Comparison of ENCODE assay signal across 8 cellular contexts in the genomic region with DNA sequence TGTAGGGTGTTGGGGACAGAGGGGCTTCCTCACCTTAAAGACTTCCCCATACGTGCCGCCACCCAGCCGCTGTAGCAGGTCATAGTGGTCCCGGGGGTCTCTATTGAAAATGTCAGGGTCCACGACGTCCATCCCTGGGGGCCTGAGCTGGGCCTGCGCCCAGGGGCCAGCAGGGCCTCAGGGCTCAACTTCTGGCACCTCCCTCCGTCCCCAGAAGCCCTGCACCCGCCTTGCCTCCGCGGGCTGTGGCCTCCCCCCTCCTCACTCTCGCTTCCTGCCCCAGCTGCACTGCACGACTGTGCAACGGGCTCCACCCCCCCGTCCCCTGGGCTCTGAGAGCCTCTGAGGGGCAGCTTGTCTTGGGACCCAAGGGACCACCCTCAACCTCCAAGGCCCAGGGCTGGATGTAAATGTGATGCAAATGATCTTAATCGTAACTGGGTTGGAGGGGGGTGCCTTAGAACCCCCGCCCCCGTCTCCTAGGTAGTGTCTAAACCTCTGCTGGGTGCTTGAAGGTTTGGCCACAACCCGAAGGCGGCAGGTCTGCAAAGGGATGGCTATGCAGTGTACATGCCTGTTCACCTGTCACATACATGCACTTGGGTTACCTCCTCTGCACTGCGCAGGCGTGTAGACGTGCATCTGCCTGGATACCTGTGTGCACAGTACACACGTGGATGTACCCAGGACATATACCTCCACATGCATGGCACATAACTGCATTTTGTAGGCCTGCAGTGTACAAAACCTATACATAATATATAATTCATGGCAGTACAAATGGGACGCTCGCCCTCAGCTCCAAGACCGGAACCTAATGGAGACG. TPM values are rescaled to one million over a fixed set of nuclear protein-coding genes. Genes with fewer than 3 reads are reported as not detected.
DNase-seq lines count a peak whose midpoint lies in the region; ATAC-seq and TF ChIP-seq lines count a peak whose summit lies in the region.

A gene (minus strand): TSS at position 190 of the 826 bp plus-strand sequence. CDS start 58 bp downstream, at position 132.

- H3K27me3 ChIP-seq in CD4-positive, CD25-positive, alpha-beta regulatory T cell (ENCODE audit: control insufficient read depth, insufficient read depth, low read length), result no peaks in the 10 kb centered on the region
- H3K27me3 ChIP-seq in HUES48 (ENCODE audit: control insufficient read depth, insufficient read depth, low read length) (no peaks in the 10 kb centered on the region), brain microvascular endothelial cell (replicated peaks) (no peaks in the 10 kb centered on the region)

- ATAC-seq in CD4-positive, CD25-positive, alpha-beta regulatory T cell (ENCODE audit: low read depth in 2 of 2), result peak; percentile 74 to 78
- ATAC-seq in GM19467 (IDR thresholded peaks at IDR 0.05; ENCODE audit: unreplicated experiment) (peak; percentile 68), left lobe of liver (peak; percentile 35)

- peaks cover 58% of the 10 kb centered on the region for H3K4me1 ChIP-seq in CD4-positive, CD25-positive, alpha-beta regulatory T cell (ENCODE audit: control insufficient read depth, insufficient read depth, low read length, poor library complexity, severe bottlenecking)
- H3K4me1 ChIP-seq in HUES48 (ENCODE audit: control insufficient read depth, insufficient read depth, low read length), result peaks cover 11% of the 10 kb centered on the region; the same call in 1 of the 2 replicates

- H3K27ac Mint-ChIP-seq in CD4-positive, CD25-positive, alpha-beta regulatory T cell, result peak within 1 kb of the TSS; percentile 95 to 100 (median 99)

- peak within 1 kb of the TSS; percentile 95 to 100 (median 98) for H3K4me3 Mint-ChIP-seq in CD4-positive, CD25-positive, alpha-beta regulatory T cell

- in situ Hi-C loops in brain microvascular endothelial cell (cut with HindIII; ENCODE audit: low pct_ligation_motif_present, low sequenced_read_pairs), result no loop called here

- peaks cover 5 to 79% (median 28%) of the 10 kb centered on the region in 4 donors for H3K4me1 Mint-ChIP-seq in CD4-positive, CD25-positive, alpha-beta regulatory T cell

- peak; percentile 56 to 85 (median 65) for DNase-seq in CD4-positive, CD25-positive, alpha-beta regulatory T cell
- DNase-seq in T-helper 22 cell (ENCODE audit: low read depth) (peak; percentile 49), brain microvascular endothelial cell (no peak), left lobe of liver (ENCODE audit: low spot score) (peak; percentile 53), NCI-H446 (lab: John Stamatoyannopoulos, UW) (no peak)
- peak; percentile 40 to 81 (median 55) for DNase-seq in stimulated activated CD4-positive, alpha-beta T cell treated with anti-CD3 and anti-CD28 coated beads, TNF-alpha, amount 100 ng/mL, for 24 hours (ENCODE audit: low read depth in 3 of 3)

- peak within 1 kb of the TSS; percentile 92 for H3K27ac ChIP-seq in CD4-positive, CD25-positive, alpha-beta regulatory T cell (ENCODE audit: insufficient read depth, low read length, poor library complexity, severe bottlenecking)
- peak within 1 kb of the TSS; percentile 91 for H3K27ac ChIP-seq in HUES48 (ENCODE audit: low read depth, low read length)
- H3K27ac ChIP-seq in brain microvascular endothelial cell, result peak within 1 kb of the TSS; percentile 38

- H3K36me3 ChIP-seq in CD4-positive, CD25-positive, alpha-beta regulatory T cell (ENCODE audit: control insufficient read depth, insufficient read depth, low read length), result peaks cover 35% of the 10 kb centered on the region
- H3K36me3 ChIP-seq in HUES48 (ENCODE audit: control insufficient read depth, insufficient read depth, low read length) (peaks cover 28% of the 10 kb centered on the region), brain microvascular endothelial cell (replicated peaks) (peaks cover 16% of the 10 kb centered on the region)

- peak within 1 kb of the TSS; percentile 71 for H3K9ac ChIP-seq in HUES48 (ENCODE audit: low read depth, low read length)

- H3K9me3 ChIP-seq in CD4-positive, CD25-positive, alpha-beta regulatory T cell (ENCODE audit: control insufficient read depth in 2 of 2, low read length in 2 of 2), result no peaks in the 10 kb centered on the region
- no peaks in the 10 kb centered on the region for H3K9me3 ChIP-seq in HUES48 (ENCODE audit: control insufficient read depth, insufficient read depth, low read length)

- H3K36me3 Mint-ChIP-seq in CD4-positive, CD25-positive, alpha-beta regulatory T cell, result peaks cover 29% of the 10 kb centered on the region

- H3K27me3 Mint-ChIP-seq in CD4-positive, CD25-positive, alpha-beta regulatory T cell, result no peaks in the 10 kb centered on the region

- no peaks in the 10 kb centered on the region for H3K9me3 Mint-ChIP-seq in CD4-positive, CD25-positive, alpha-beta regulatory T cell

- no peak for TF ChIP-seq CTCF in brain microvascular endothelial cell (IDR thresholded peaks at IDR 0.05; ENCODE audit: low read depth, low read length, missing control alignments)

- peak within 1 kb of the TSS; percentile 92 for H3K4me3 ChIP-seq in CD4-positive, CD25-positive, alpha-beta regulatory T cell (ENCODE audit: low read depth, low read length)
- H3K4me3 ChIP-seq in HUES48 (ENCODE audit: low read depth, low read length) (peak within 1 kb of the TSS; percentile 64), brain microvascular endothelial cell (ENCODE audit: low read depth, low read length) (peak within 1 kb of the TSS; percentile 99)

RNA-seq across cellular contexts. Expression of the gene that starts here (rescaled TPM):
- total RNA-seq in CD4-positive, CD25-positive, alpha-beta regulatory T cell, result 310 TPM
- polyA plus RNA-seq in CD4-positive, CD25-positive, alpha-beta regulatory T cell, result 100 to 1,000 TPM; 117 to 164 (median 140) TPM
- 3.5 TPM for total RNA-seq in left lobe of liver

Comparison
In these comparisons a context has a peak if more than half of its experiments do, and no peak if none do; other contexts are left out.
1. RNA of the gene that starts here (total RNA-seq): 310 TPM in CD4-positive, CD25-positive, alpha-beta regulatory T cell (single experiment); 3.5 TPM in left lobe of liver (single experiment); every median in the first group is over 10 times any median in the second.
2. DNase-seq: peak in CD4-positive, CD25-positive, alpha-beta regulatory T cell (3 of 3), T-helper 22 cell (single experiment), left lobe of liver (single experiment) and stimulated activated CD4-positive, alpha-beta T cell treated with anti-CD3 and anti-CD28 coated beads, TNF-alpha, amount 100 ng/mL, for 24 hours (3 of 3); none in brain microvascular endothelial cell (single experiment) and NCI-H446 (0 of 2).
3. H3K27ac ChIP-seq: peak in every context shown above with its lines; median percentile 92 in CD4-positive, CD25-positive, alpha-beta regulatory T cell; 91 in HUES48; 38 in brain microvascular endothelial cell.
4. Peak in every context shown above with its lines, with median percentiles within 50 percentile points of each other: ATAC-seq and H3K4me3 ChIP-seq.